Comparison of ENCODE assay signal across 9 cellular contexts in genomic region chr10:34539533-34540315, GRCh38.
DNase-seq lines count a peak whose midpoint lies in the region; ATAC-seq, FAIRE-seq and TF ChIP-seq lines count a peak whose summit lies in the region.
"Had no signal": no experiment of that assay in that cellular context is flagged by ENCODE, and none has a peak within 500 bp of the region (broad histone marks: within the 10 kb centered on the region; RNA-seq: fewer than 3 reads in every experiment).

No MANE protein-coding gene starts in this region.

- TF ChIP-seq CTCF in GM06990 (IDR thresholded peaks at IDR 0.05; ENCODE audit: insufficient read depth, low read length, poor library complexity, severe bottlenecking) (no peak), choroid plexus epithelial cell (conservative IDR thresholded peaks at IDR 0.05; ENCODE audit: low read depth, low read length) (no peak)

- H3K4me1 ChIP-seq in muscle layer of duodenum (ENCODE audit: control insufficient read depth in 1 of 2, insufficient read depth in 2 of 2, low read length in 2 of 2) = peaks cover 0 to 17% of the 10 kb centered on the region in 2 donors

- H3K36me3 ChIP-seq in GM06990 (ENCODE audit: control insufficient read depth, insufficient read depth, low read length) (no peaks in the 10 kb centered on the region), muscle layer of duodenum (ENCODE audit: control insufficient read depth in 1 of 2, insufficient read depth in 2 of 2, low read length in 2 of 2) (no peaks in the 10 kb centered on the region)

- TF ChIP-seq POLR2A in GM12891 (IDR thresholded peaks at IDR 0.05; ENCODE audit: low read depth, low read length) = no peak

- H3K27me3 ChIP-seq in GM06990 (replicated peaks; ENCODE audit: control insufficient read depth, insufficient read depth, low read length) (no peaks in the 10 kb centered on the region), muscle layer of duodenum (ENCODE audit: low read depth, low read length) (no peaks in the 10 kb centered on the region)

- no peaks in the 10 kb centered on the region for H3K9me3 ChIP-seq in muscle layer of duodenum (ENCODE audit: control insufficient read depth in 1 of 2, low read length in 2 of 2)

- H3K27ac ChIP-seq in muscle layer of duodenum (ENCODE audit: low read length) = peak overlapping the region; percentile 61

- ATAC-seq in HG02678 (IDR thresholded peaks at IDR 0.05; ENCODE audit: unreplicated experiment) (peak; percentile 58), GM18907 (IDR thresholded peaks at IDR 0.05; ENCODE audit: unreplicated experiment) (no peak), HG03457 (IDR thresholded peaks at IDR 0.05; ENCODE audit: unreplicated experiment) (no peak)

- no peak for FAIRE-seq in GM12891 (lab: Jason Lieb, UNC)

- peak overlapping the region; percentile 51 for H3K4me3 ChIP-seq in GM06990 (replicated peaks; ENCODE audit: low read depth, low read length)
- peak overlapping the region; percentile 47 for H3K4me3 ChIP-seq in choroid plexus epithelial cell (ENCODE audit: low read depth, low read length)
- H3K4me3 ChIP-seq in muscle layer of duodenum (ENCODE audit: low read depth in 1 of 2, low read length in 2 of 2) = peak overlapping the region; percentile 25 to 45

- DNase-seq in GM06990 (ENCODE audit: extremely low read depth, insufficient read length) (peak; percentile 34), choroid plexus epithelial cell (ENCODE audit: low read depth) (peak; percentile 77), GM12891 (ENCODE audit: insufficient read length, low spot score) (no peak)
- no peak for DNase-seq in activated CD4-positive, alpha-beta T cell treated with anti-CD3 and anti-CD28 coated beads, Interleukin-2, amount 50 U/mL, for 1 hour
- DNase-seq: activated T-cell treated with anti-CD3 and anti-CD28 coated beads, Interleukin-2, amount 50 U/mL, for 72 hours had no signal

TF ChIP-seq in GM12891, 5 proteins besides CTCF, POLR2A, EP300 and RAD21:
- no peak for TF ChIP-seq POLR2AphosphoS5 (IDR thresholded peaks at IDR 0.05; ENCODE audit: low read depth, low read length)
- TF ChIP-seq PAX5 (IDR thresholded peaks at IDR 0.05; ENCODE audit: insufficient read depth, low read length, severe bottlenecking) = no peak
- TF ChIP-seq POU2F2 (IDR thresholded peaks at IDR 0.05; ENCODE audit: low read depth, low read length) = no peak
- no peak for TF ChIP-seq SPI1 (IDR thresholded peaks at IDR 0.05; ENCODE audit: low read depth, low read length)
- TF ChIP-seq TAF1 (IDR thresholded peaks at IDR 0.05; ENCODE audit: low read depth, low read length) = no peak
TF ChIP-seq in GM12891: peak in this region for 0.

Comparison
In these comparisons a context has a peak if more than half of its experiments do, and no peak if none do; other contexts are left out.
1. DNase-seq: peak in GM06990 (single experiment) and choroid plexus epithelial cell (single experiment); none in GM12891 (single experiment) and activated CD4-positive, alpha-beta T cell treated with anti-CD3 and anti-CD28 coated beads, Interleukin-2, amount 50 U/mL, for 1 hour (single experiment).
2. Peak in every context shown above with its lines, with median percentiles within 50 percentile points of each other: H3K4me3 ChIP-seq.